ENCODE assay signal across 2 cellular contexts in genomic region chr4:128287159-128287870, GRCh38.
TF ChIP-seq lines count a peak whose summit lies in the region.

PGRMC2 (minus strand) TSS chr4:128287813; CDS start chr4:128287790, 23 bp downstream.

TF ChIP-seq in HEK293, 187 proteins besides CTCF, POLR2A, EP300 and RAD21 (continued from another document):
- TF ChIP-seq PRDM4 (tag by site-specific recombination; IDR thresholded peaks at IDR 0.05): no peak
- 0 out of 2 replicates have a peak, but pooled peaks have one; percentile 33 for TF ChIP-seq YY2 (tag by site-specific recombination; IDR thresholded peaks at IDR 0.05)

TF ChIP-seq in K562, 482 proteins besides CTCF, POLR2A, EP300 and RAD21 (continued from another document):
- no peak for TF ChIP-seq PBX2 (CRISPR knock-in tag; IDR thresholded peaks at IDR 0.05; ENCODE audit: low read depth)
- no peak for TF ChIP-seq PBX2 (tag; conservative IDR thresholded peaks at IDR 0.05; ENCODE audit: low read depth)
- TF ChIP-seq SAP30 (IDR thresholded peaks at IDR 0.05; ENCODE audit: borderline replicate concordance, insufficient read depth, low read depth, low read length, poor library complexity, severe bottlenecking): peak; percentile 36
- no peak for TF ChIP-seq HSF4 (CRISPR knock-in tag; IDR thresholded peaks at IDR 0.05; ENCODE audit: borderline replicate concordance)
- TF ChIP-seq E2F3 (CRISPR knock-in tag; IDR thresholded peaks at IDR 0.05): no peak
- peak; percentile 19 for TF ChIP-seq TAF9B (IDR thresholded peaks at IDR 0.05; ENCODE audit: partially characterized antibody)
- TF ChIP-seq NCOA6 (IDR thresholded peaks at IDR 0.05): peak; percentile 71
- TF ChIP-seq HNRNPLL (IDR thresholded peaks at IDR 0.05; ENCODE audit: low read depth, low read length, poor library complexity, severe bottlenecking): no peak
- TF ChIP-seq TFE3 (CRISPR knock-in tag; IDR thresholded peaks at IDR 0.05): no peak
- peak; percentile 29 for TF ChIP-seq POLR2AphosphoS5 (IDR thresholded peaks at IDR 0.05; ENCODE audit: control insufficient read depth, insufficient read depth, low read depth, low read length)
- no peak for TF ChIP-seq PHF21A (IDR thresholded peaks at IDR 0.05; ENCODE audit: borderline replicate concordance, low read depth)
- TF ChIP-seq DNMT1 (IDR thresholded peaks at IDR 0.05): no peak
- TF ChIP-seq YY1 (IDR thresholded peaks at IDR 0.05; ENCODE audit: borderline replicate concordance in 1 of 3, control insufficient read depth in 1 of 3, extremely low read depth in 1 of 3, insufficient read depth in 3 of 3, insufficient read length in 1 of 3, insufficient replicate concordance in 2 of 3, low read depth in 1 of 3, low read length in 2 of 3): peak in 2 of 3 experiments; percentile 85 to 90
- peak; percentile 5; the same call in 1 of the 2 replicates for TF ChIP-seq RBFOX2 (IDR thresholded peaks at IDR 0.05; ENCODE audit: low read depth, low read length)
- no peak for TF ChIP-seq PATZ1 (CRISPR knock-in tag; IDR thresholded peaks at IDR 0.05; ENCODE audit: borderline replicate concordance)
- TF ChIP-seq SNIP1 (IDR thresholded peaks at IDR 0.05; ENCODE audit: low read depth): no peak
- TF ChIP-seq NFATC3 (IDR thresholded peaks at IDR 0.05): no peak
- TF ChIP-seq HOXB6 (CRISPR knock-in tag; IDR thresholded peaks at IDR 0.05; ENCODE audit: borderline replicate concordance): no peak
- peak; percentile 14; the same call in 1 of the 2 replicates for TF ChIP-seq TAF7 (tag; IDR thresholded peaks at IDR 0.05)
- TF ChIP-seq STAG1 (CRISPR knock-in tag; IDR thresholded peaks at IDR 0.05; ENCODE audit: borderline replicate concordance): no peak
- TF ChIP-seq ELF2 (CRISPR knock-in tag; IDR thresholded peaks at IDR 0.05): no peak
- TF ChIP-seq NR2C2 (CRISPR knock-in tag; IDR thresholded peaks at IDR 0.05): no peak
- TF ChIP-seq NR2C2 (tag; IDR thresholded peaks at IDR 0.05): no peak
- no peak for TF ChIP-seq JUN (IDR thresholded peaks at IDR 0.05; ENCODE audit: borderline replicate concordance, low read depth, low read length)
- no peak for TF ChIP-seq JUN (CRISPR knock-in tag; IDR thresholded peaks at IDR 0.05; ENCODE audit: borderline replicate concordance)
- no peak for TF ChIP-seq ZNF24 (IDR thresholded peaks at IDR 0.05)
- no peak for TF ChIP-seq ZNF644 (tag; IDR thresholded peaks at IDR 0.05; ENCODE audit: low read depth)
- peak in 1 of 2 experiments; percentile 59; a peak in 2 of 4 replicates for TF ChIP-seq HDAC1 (IDR thresholded peaks at IDR 0.05)
- TF ChIP-seq PHF8 (IDR thresholded peaks at IDR 0.05; ENCODE audit: borderline replicate concordance, low read length): peak; percentile 43; the same call in 1 of the 2 replicates
- no peak; the same call in 1 of the 2 replicates for TF ChIP-seq PKNOX1 (IDR thresholded peaks at IDR 0.05)
- no peak; the same call in 1 of the 2 replicates for TF ChIP-seq HNRNPL (IDR thresholded peaks at IDR 0.05; ENCODE audit: low read depth, low read length)
- TF ChIP-seq ZBTB5 (IDR thresholded peaks at IDR 0.05): no peak
- no peak for TF ChIP-seq U2AF2 (optimal IDR thresholded peaks at IDR 0.05; ENCODE audit: low read depth, low read length)
- no peak for TF ChIP-seq SRSF3 (IDR thresholded peaks at IDR 0.05; ENCODE audit: insufficient read depth, low read length)
- no peak for TF ChIP-seq BCOR (IDR thresholded peaks at IDR 0.05)
- TF ChIP-seq TFAP4 (CRISPR knock-in tag; IDR thresholded peaks at IDR 0.05; ENCODE audit: borderline replicate concordance): no peak
- no peak for TF ChIP-seq TGIF2 (CRISPR knock-in tag; IDR thresholded peaks at IDR 0.05)
- TF ChIP-seq SUPT5H (IDR thresholded peaks at IDR 0.05): peak; percentile 12; the same call in 1 of the 2 replicates
- no peak for TF ChIP-seq ZNF512 (tag; IDR thresholded peaks at IDR 0.05)
